In genomic region chr12:11810962-11811361, GRCh38 we compare ENCODE assay signal across 18 cellular contexts.
DNase-seq lines count a peak whose midpoint lies in the region; ATAC-seq, FAIRE-seq and TF ChIP-seq lines count a peak whose summit lies in the region.
"Had no signal": no experiment of that assay in that cellular context is flagged by ENCODE, and none has a peak within 500 bp of the region (broad histone marks: within the 10 kb centered on the region; RNA-seq: fewer than 3 reads in every experiment).

No MANE protein-coding gene starts in this region.

- H3K27me3 ChIP-seq in GM12878 (replicated peaks in 1 of 2; ENCODE audit: control insufficient read depth in 2 of 2, insufficient read depth in 2 of 2, low read length in 1 of 2), result no peaks in the 10 kb centered on the region
- no peaks in the 10 kb centered on the region for H3K27me3 ChIP-seq in muscle layer of duodenum (ENCODE audit: low read depth, low read length)
- H3K27me3 ChIP-seq in upper lobe of left lung, result no peaks in the 10 kb centered on the region
- H3K27me3 ChIP-seq: pancreas had no signal

- peaks cover 30 to 31% of the 10 kb centered on the region in 2 donors for H3K4me1 Mint-ChIP-seq in natural killer cell treated with Interleukin-12 subunit alpha and Interleukin-12 subunit beta and Interleukin-15 and Interleukin-18, amount 100 ng/mL, for 72 hours (ENCODE audit: low read depth in 2 of 2)
- H3K4me1 Mint-ChIP-seq in natural killer cell, result peaks cover 35 to 49% of the 10 kb centered on the region in 2 donors

- no peaks in the 10 kb centered on the region for H3K36me3 Mint-ChIP-seq in natural killer cell treated with Interleukin-12 subunit alpha and Interleukin-12 subunit beta and Interleukin-15 and Interleukin-18, amount 100 ng/mL, for 72 hours
- H3K36me3 Mint-ChIP-seq in natural killer cell, result no peaks in the 10 kb centered on the region

- SMC1A ChIA-PET in GM12878 (lab: Charles Lee; ENCODE audit: uncharacterized antibody, unreplicated experiment), result interaction anchor here (0.8 to 10.7 kb wide), 18 partner anchors 9 to 231 kb away, joined by 3 to 148 read pairs (median 7); no protein-coding TSS in a partner anchor

- peak overlapping the region; percentile 96 for H3K4me2 ChIP-seq in GM12878 (ENCODE audit: control insufficient read depth, insufficient read depth)

- H3K9me3 ChIP-seq in GM12878 (replicated peaks; ENCODE audit: control insufficient read depth, insufficient read depth, low read length) (no peaks in the 10 kb centered on the region), muscle layer of duodenum (ENCODE audit: control insufficient read depth in 1 of 2, low read length in 2 of 2) (no peaks in the 10 kb centered on the region), upper lobe of left lung (no peaks in the 10 kb centered on the region)
- H3K9me3 ChIP-seq: pancreas had no signal

- WGBS in GM12878 (ENCODE audit: insufficient coverage, insufficient replicate concordance, low lambda C conversion rate, missing lambda C conversion rate), result 3% methylated on average over 3 of the region's 3 CpGs
- WGBS in upper lobe of left lung, 2 donors, result 47 to 52% methylated on average over 3 of the region's 3 CpGs

- RAD21 ChIA-PET in GM12878 (lab: Charles Lee; ENCODE audit: unreplicated experiment), result interaction anchor here (1.1 to 5.3 kb wide), 15 partner anchors 9 to 246 kb away, joined by 3 to 71 read pairs (median 6); no protein-coding TSS in a partner anchor

- TF ChIP-seq CTCF in natural killer cell (IDR thresholded peaks at IDR 0.05) (no peak), GM12878 (IDR thresholded peaks at IDR 0.05 in 2 of 3, conservative IDR thresholded peaks at IDR 0.05 in 1 of 3; ENCODE audit: control insufficient read depth in 2 of 3, extremely low read depth in 1 of 3, insufficient read depth in 1 of 3, low read depth in 3 of 3, low read length in 3 of 3) (no peak), upper lobe of left lung (IDR thresholded peaks at IDR 0.05) (no peak)

- intact Hi-C loops in natural killer cell (cut with micrococcal nuclease), result no loop called here
- intact Hi-C loops in GM12878 (cut with micrococcal nuclease; ENCODE audit: unreplicated experiment), result loop anchor here (1.0 kb wide), 1 partner anchor 30 kb away; no protein-coding TSS in a partner anchor

- TSS peak; percentile 8 for BruUV-seq in GM12878 (replicated peaks; lab: Mats Ljungman, UMichigan)

- H3K4me3 ChIP-seq in GM12878 (peak overlapping the region; percentile 61; the same call in 1 of the 2 replicates), muscle layer of duodenum (ENCODE audit: low read depth in 1 of 2, low read length in 2 of 2) (no peak overlapping the region), upper lobe of left lung (no peak overlapping the region)
- H3K4me3 ChIP-seq: pancreas had no signal

- DNase-seq in natural killer cell treated with Interleukin-12 subunit alpha and Interleukin-12 subunit beta and Interleukin-15 and Interleukin-18, amount 100 ng/mL, for 72 hours (ENCODE audit: low spot score), result no peak
- DNase-seq in natural killer cell, result no peak
- DNase-seq in GM12878 (ENCODE audit: low read depth, low spot score), result no peak
- no peak for DNase-seq in upper lobe of left lung
- no peak for DNase-seq in NCI-H82 (lab: John Stamatoyannopoulos, UW)
- DNase-seq: activated T-cell treated with anti-CD3 and anti-CD28 coated beads, Interleukin-2, amount 50 U/mL, for 48 hours; amniotic stem cell; H7; NCI-H1436 treated with DMSO at 0.1 percent for 48 hours; NCI-H524 treated with DMSO at 0.1 percent for 48 hours; pancreas; stimulated activated CD4-positive, alpha-beta T cell treated with anti-CD3 and anti-CD28 coated beads, Interleukin-12 subunit alpha, Interleukin-12 subunit beta, amount 100 ng/mL, for 4 hours had no signal

- H3K79me2 ChIP-seq in GM12878 (ENCODE audit: control insufficient read depth, insufficient read depth, low read length), result peaks cover 85% of the 10 kb centered on the region

- POLR2A ChIA-PET in GM12878 (lab: Charles Lee), result interaction anchor here (0.8 to 4.5 kb wide), 9 partner anchors 8 to 61 kb away, joined by 3 to 24 read pairs (median 4); no protein-coding TSS in a partner anchor

- peak overlapping the region in 1 of 2 donors; percentile 16 for H3K27ac Mint-ChIP-seq in natural killer cell treated with Interleukin-12 subunit alpha and Interleukin-12 subunit beta and Interleukin-15 and Interleukin-18, amount 100 ng/mL, for 72 hours
- H3K27ac Mint-ChIP-seq in natural killer cell, result no peak overlapping the region

- H3K4me3 Mint-ChIP-seq in natural killer cell treated with Interleukin-12 subunit alpha and Interleukin-12 subunit beta and Interleukin-15 and Interleukin-18, amount 100 ng/mL, for 72 hours, result peak overlapping the region; percentile 45
- H3K4me3 Mint-ChIP-seq in natural killer cell, result no peak overlapping the region

- no peaks in the 10 kb centered on the region for H3K27me3 Mint-ChIP-seq in natural killer cell treated with Interleukin-12 subunit alpha and Interleukin-12 subunit beta and Interleukin-15 and Interleukin-18, amount 100 ng/mL, for 72 hours
- H3K27me3 Mint-ChIP-seq in natural killer cell (ENCODE audit: low read depth in 2 of 2), result no peaks in the 10 kb centered on the region

- FAIRE-seq in GM12878 (lab: Jason Lieb, UNC), result no peak
- FAIRE-seq: D721Med, pancreas, RCC 7860 had no signal

- CTCF ChIA-PET in GM12878 (lab: Yijun Ruan, JAX), result interaction anchor here (1.4 to 3.6 kb wide), 4 partner anchors 8 to 230 kb away, joined by 3 to 16 read pairs (median 9); no protein-coding TSS in a partner anchor

- H3K4me1 ChIP-seq in GM12878 (ENCODE audit: control insufficient read depth, insufficient read depth, low read length) (peaks cover 59% of the 10 kb centered on the region), muscle layer of duodenum (ENCODE audit: control insufficient read depth in 1 of 2, insufficient read depth in 2 of 2, low read length in 2 of 2) (peaks cover 26 to 41% of the 10 kb centered on the region in 2 donors), upper lobe of left lung (peaks cover 32 to 44% (median 38%) of the 10 kb centered on the region in 4 donors)

- TF ChIP-seq POLR2A in GM12878 (IDR thresholded peaks at IDR 0.05; ENCODE audit: low read depth, low read length), result no peak
- no peak for TF ChIP-seq POLR2A in upper lobe of left lung (IDR thresholded peaks at IDR 0.05)

- H4K20me1 ChIP-seq in GM12878 (ENCODE audit: control insufficient read depth, insufficient read depth), result no peaks in the 10 kb centered on the region

- no peak for TF ChIP-seq RAD21 in GM12878 (IDR thresholded peaks at IDR 0.05; ENCODE audit: insufficient read depth, low read depth, low read length)

- ATAC-seq in natural killer cell treated with Interleukin-12 subunit alpha and Interleukin-12 subunit beta and Interleukin-15 and Interleukin-18, amount 100 ng/mL, for 72 hours, result peak in 1 of 2 donors; percentile 55
- no peak for ATAC-seq in natural killer cell
- ATAC-seq in GM12878, result peak; percentile 5; the same call in 2 of the 3 replicates
- ATAC-seq in upper lobe of left lung (ENCODE audit: low FRiP score in 2 of 2), result no peak
- no peak for ATAC-seq in GM19324 (IDR thresholded peaks at IDR 0.05; ENCODE audit: low FRiP score, unreplicated experiment)
- no peak for ATAC-seq in HG03442 (IDR thresholded peaks at IDR 0.05; ENCODE audit: unreplicated experiment)

- in situ Hi-C loops in GM12878 (cut with MboI), result no loop called here

- no peak overlapping the region for H2AFZ ChIP-seq in GM12878 (ENCODE audit: control insufficient read depth, low read depth, low read length)

- H3K36me3 ChIP-seq in GM12878 (ENCODE audit: control insufficient read depth in 2 of 2, insufficient read depth in 2 of 2, low read length in 1 of 2), result peaks cover 8 to 16% of the 10 kb centered on the region in 2 experiments; a peak in 3 of 4 replicates
- H3K36me3 ChIP-seq in muscle layer of duodenum (ENCODE audit: control insufficient read depth in 1 of 2, insufficient read depth in 2 of 2, low read length in 2 of 2), result no peaks in the 10 kb centered on the region
- no peaks in the 10 kb centered on the region for H3K36me3 ChIP-seq in upper lobe of left lung
- H3K36me3 ChIP-seq: pancreas had no signal

- peak overlapping the region; percentile 48 for H3K9ac ChIP-seq in GM12878 (ENCODE audit: control insufficient read depth, insufficient read depth, low read length)
- H3K9ac ChIP-seq: KMS-11 had no signal

- TF ChIP-seq EP300 in GM12878 (IDR thresholded peaks at IDR 0.05; ENCODE audit: borderline replicate concordance in 1 of 2, control insufficient read depth in 1 of 2, low read depth in 2 of 2, low read length in 2 of 2) (no peak), upper lobe of left lung (IDR thresholded peaks at IDR 0.05) (no peak)

- no peaks in the 10 kb centered on the region for H3K9me3 Mint-ChIP-seq in natural killer cell treated with Interleukin-12 subunit alpha and Interleukin-12 subunit beta and Interleukin-15 and Interleukin-18, amount 100 ng/mL, for 72 hours
- H3K9me3 Mint-ChIP-seq in natural killer cell, result no peaks in the 10 kb centered on the region

- H3K27ac ChIP-seq in GM12878 (ENCODE audit: control insufficient read depth, insufficient read depth), result peak overlapping the region; percentile 93
- H3K27ac ChIP-seq in muscle layer of duodenum (ENCODE audit: low read length), result peak overlapping the region; percentile 18
- peak overlapping the region in 3 of 4 donors; percentile 30 to 76 (median 42) for H3K27ac ChIP-seq in upper lobe of left lung

TF ChIP-seq in GM12878, 131 proteins besides CTCF, POLR2A, EP300 and RAD21 (continues in another document):
- TF ChIP-seq RAD51 (IDR thresholded peaks at IDR 0.05), result no peak
- peak; percentile 87 for TF ChIP-seq JUNB (IDR thresholded peaks at IDR 0.05)
- TF ChIP-seq CREB1 (IDR thresholded peaks at IDR 0.05; ENCODE audit: low read depth), result peak; percentile 23; the same call in 1 of the 2 replicates
- TF ChIP-seq PAX8 (IDR thresholded peaks at IDR 0.05), result no peak
- TF ChIP-seq NFIC (IDR thresholded peaks at IDR 0.05; ENCODE audit: low read depth, low read length), result peak; percentile 89
- 0 out of 2 replicates have a peak, but pooled peaks have one; percentile 14 for TF ChIP-seq GABPA (IDR thresholded peaks at IDR 0.05; ENCODE audit: low read depth)
- TF ChIP-seq KAT2A (conservative IDR thresholded peaks at IDR 0.05; ENCODE audit: control insufficient read depth, low read depth, low read length), result no peak
- TF ChIP-seq SP1 (IDR thresholded peaks at IDR 0.05; ENCODE audit: low read depth, low read length), result no peak

Comparison
In these comparisons a context has a peak if more than half of its experiments do, and no peak if none do; other contexts are left out.
1. H3K27ac ChIP-seq: peak in every context shown above with its lines; median percentile 93 in GM12878; 42 in upper lobe of left lung; 18 in muscle layer of duodenum.